In the genomic region with DNA sequence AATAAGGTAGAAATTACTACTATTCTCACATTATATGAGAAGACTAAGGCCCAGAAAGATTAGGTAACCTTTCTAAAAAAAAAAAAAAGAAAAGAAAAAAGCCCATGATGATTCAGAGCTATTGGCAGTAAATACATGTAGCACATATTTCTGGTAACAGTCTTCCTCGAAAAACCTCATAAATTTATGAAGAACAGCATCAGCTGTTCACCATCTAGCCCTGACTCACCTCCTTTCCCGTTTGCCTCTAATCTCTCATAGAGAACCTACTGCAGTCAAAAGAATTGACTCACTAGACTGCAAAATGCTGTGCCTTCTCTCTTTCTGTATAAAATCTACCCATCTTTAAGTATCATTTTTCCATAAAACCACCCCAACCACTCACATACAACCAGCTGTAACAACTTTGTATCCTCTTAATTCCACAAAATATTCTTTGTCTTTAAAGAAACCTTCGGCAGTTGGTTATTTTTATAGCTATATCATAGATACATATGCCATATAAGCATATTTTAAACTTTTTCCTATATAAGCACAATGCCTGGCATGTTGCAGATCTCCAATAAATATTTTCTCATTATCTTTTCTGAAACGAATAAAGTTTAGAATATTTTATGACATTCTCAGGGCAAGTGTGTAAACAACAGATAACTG, we compare ENCODE assay signal across 9 cellular contexts.
A peak's percentile ranks its signal among the peaks of the same experiment; 100 is the strongest.
DNase-seq lines count a peak whose midpoint lies in the region; ATAC-seq, FAIRE-seq and TF ChIP-seq lines count a peak whose summit lies in the region.
"Had no signal": no experiment of that assay in that cellular context is flagged by ENCODE, and none has a peak within 500 bp of the region (broad histone marks: within the 10 kb centered on the region; RNA-seq: fewer than 3 reads in every experiment).

No MANE protein-coding gene starts in this region.

- H3K79me2 ChIP-seq in ACC112 (ENCODE audit: control insufficient read depth, insufficient read depth, low read length, unreplicated experiment), result no peaks in the 10 kb centered on the region
- no peaks in the 10 kb centered on the region for H3K79me2 ChIP-seq in astrocyte (ENCODE audit: insufficient read depth, low read length)

- no peak for ATAC-seq in GM18519 (IDR thresholded peaks at IDR 0.05; ENCODE audit: low FRiP score, unreplicated experiment)
- ATAC-seq in GM19395 (IDR thresholded peaks at IDR 0.05; ENCODE audit: unreplicated experiment), result no peak

- no peak for TF ChIP-seq CTCF in astrocyte (IDR thresholded peaks at IDR 0.05; ENCODE audit: insufficient read depth, low read depth, low read length)

- H3K4me1 Mint-ChIP-seq in astrocyte (ENCODE audit: low read depth, unreplicated experiment), result peaks cover 19% of the 10 kb centered on the region

- no peak overlapping the region for H3K27ac Mint-ChIP-seq in astrocyte (ENCODE audit: unreplicated experiment)

- H3K36me3 Mint-ChIP-seq in astrocyte (ENCODE audit: low read depth, unreplicated experiment), result no peaks in the 10 kb centered on the region

- H3K4me3 ChIP-seq in ACC112 (ENCODE audit: low read depth, low read length) (no peak overlapping the region), astrocyte (ENCODE audit: insufficient read depth, low read depth, low read length) (no peak overlapping the region)

- H3K4me2 ChIP-seq in astrocyte (ENCODE audit: low read length), result peak overlapping the region; percentile 3

- H3K36me3 ChIP-seq in ACC112 (ENCODE audit: insufficient read depth, low read length), result no peaks in the 10 kb centered on the region
- H3K36me3 ChIP-seq in astrocyte (ENCODE audit: insufficient read depth, low read length), result no peaks in the 10 kb centered on the region

- H3K9me3 Mint-ChIP-seq in astrocyte (ENCODE audit: unreplicated experiment), result no peaks in the 10 kb centered on the region

- H4K20me1 ChIP-seq in astrocyte (ENCODE audit: insufficient read depth, low read length), result no peaks in the 10 kb centered on the region

- peak; percentile 96 for FAIRE-seq in astrocyte (lab: Jason Lieb, UNC)

- H2AFZ ChIP-seq in ACC112 (ENCODE audit: low read length, unreplicated experiment) (peak overlapping the region; percentile 39), astrocyte (ENCODE audit: low read depth, low read length) (no peak overlapping the region)

- H3K27me3 ChIP-seq in ACC112 (ENCODE audit: insufficient read depth, low read length), result no peaks in the 10 kb centered on the region
- no peaks in the 10 kb centered on the region for H3K27me3 ChIP-seq in astrocyte (ENCODE audit: insufficient read depth, low read length)

- no peaks in the 10 kb centered on the region for H3K9me3 ChIP-seq in astrocyte (ENCODE audit: insufficient read depth, low read depth, low read length)

- peaks cover 18% of the 10 kb centered on the region for H3K4me1 ChIP-seq in ACC112 (ENCODE audit: control insufficient read depth, insufficient read depth, low read length, unreplicated experiment)
- peaks cover 15% of the 10 kb centered on the region for H3K4me1 ChIP-seq in astrocyte (ENCODE audit: insufficient read depth, low read length)

- H3K4me3 Mint-ChIP-seq in astrocyte (ENCODE audit: unreplicated experiment), result no peak overlapping the region

- no peaks in the 10 kb centered on the region for H3K27me3 Mint-ChIP-seq in astrocyte (ENCODE audit: low read depth, unreplicated experiment)

- DNase-seq in H4 (ENCODE audit: low spot score), result peak; percentile 53
- DNase-seq in astrocyte (ENCODE audit: low read depth), result peak; percentile 94
- DNase-seq in kidney glomerular epithelial cell (lab: John Stamatoyannopoulos, UW), result peak; percentile 81
- no peak for DNase-seq in CD1c-positive myeloid dendritic cell (ENCODE audit: extremely low spot score)
- no peak for DNase-seq in stimulated activated CD4-positive, alpha-beta T cell treated with anti-CD3 and anti-CD28 coated beads, Interleukin-4, amount 100 ng/mL, for 24 hours
- DNase-seq: DMS153 had no signal

- no peak overlapping the region for H3K9ac ChIP-seq in astrocyte (ENCODE audit: low read length)

- no peak overlapping the region for H3K27ac ChIP-seq in ACC112 (ENCODE audit: low read depth, low read length)
- no peak overlapping the region for H3K27ac ChIP-seq in astrocyte (ENCODE audit: low read depth, low read length)

Comparison
In these comparisons a context has a peak if more than half of its experiments do, and no peak if none do; other contexts are left out.
1. DNase-seq: peak in H4 (single experiment), astrocyte (single experiment) and kidney glomerular epithelial cell (single experiment); none in CD1c-positive myeloid dendritic cell (single experiment) and stimulated activated CD4-positive, alpha-beta T cell treated with anti-CD3 and anti-CD28 coated beads, Interleukin-4, amount 100 ng/mL, for 24 hours (single experiment).